18 cellular contexts compared by ENCODE assay signal in the genomic region with DNA sequence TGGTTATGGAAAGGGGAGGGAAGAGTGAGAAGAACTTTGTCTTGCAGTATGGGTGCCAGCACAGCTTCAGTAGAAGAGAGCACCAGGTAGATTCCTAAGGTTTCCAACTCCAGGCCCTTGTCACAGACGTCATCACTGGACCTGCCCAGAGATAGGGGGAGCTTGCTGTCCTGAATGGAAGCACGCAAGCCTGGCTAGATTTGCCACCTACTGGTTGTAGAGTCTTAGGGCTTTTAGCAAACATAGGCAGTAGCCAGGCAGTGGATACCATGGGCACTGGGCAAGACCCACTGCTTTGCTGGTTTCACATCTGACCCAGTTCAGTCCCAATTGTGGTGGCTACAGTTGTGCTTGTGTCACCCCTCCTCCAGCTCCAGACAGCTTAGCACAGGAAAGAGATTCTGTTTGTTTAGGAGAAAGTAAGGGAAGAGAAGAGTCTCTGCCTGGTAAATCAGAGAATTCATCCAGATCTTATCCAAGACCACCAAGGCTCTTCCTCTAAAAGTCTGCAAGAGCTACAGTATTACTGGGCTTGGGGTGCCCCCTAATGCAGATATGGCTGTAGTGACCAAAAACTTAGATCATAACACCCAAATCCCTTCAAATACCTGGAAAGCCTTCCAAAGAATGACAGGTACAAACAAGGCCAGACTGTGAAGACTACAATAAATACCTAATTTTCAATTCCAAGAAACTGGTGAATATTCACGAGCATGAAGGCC.
A peak's percentile ranks its signal among the peaks of the same experiment; 100 is the strongest.
DNase-seq lines count a peak whose midpoint lies in the region; ATAC-seq, FAIRE-seq and TF ChIP-seq lines count a peak whose summit lies in the region.
"Had no signal": no experiment of that assay in that cellular context is flagged by ENCODE, and none has a peak within 500 bp of the region (broad histone marks: within the 10 kb centered on the region; RNA-seq: fewer than 3 reads in every experiment).

No MANE protein-coding gene starts in this region.

- no peaks in the 10 kb centered on the region for H3K4me1 ChIP-seq in A673 (ENCODE audit: insufficient read depth, low read length, poor library complexity, severe bottlenecking)
- no peaks in the 10 kb centered on the region for H3K4me1 ChIP-seq in HCT116 (ENCODE audit: control insufficient read depth in 1 of 2, insufficient read depth in 2 of 2, low read length in 2 of 2)
- no peaks in the 10 kb centered on the region for H3K4me1 ChIP-seq in hepatocyte (ENCODE audit: insufficient read depth)

- no TSS peak for BruUV-seq in A673 (replicated peaks; lab: Mats Ljungman, UMichigan)
- no TSS peak for BruUV-seq in HCT116 (replicated peaks; lab: Mats Ljungman, UMichigan)

- POLR2A ChIA-PET in A673 (lab: Charles Lee; ENCODE audit: low non-redundant PET) (no interaction called here), HCT116 (lab: Charles Lee) (no interaction called here)

- H4K20me1 ChIP-seq in HCT116 (ENCODE audit: insufficient read depth) (no peaks in the 10 kb centered on the region), hepatocyte (ENCODE audit: insufficient read depth, poor library complexity, severe bottlenecking) (no peaks in the 10 kb centered on the region)

- peak; percentile 43 for TF ChIP-seq CTCF in A673 (conservative IDR thresholded peaks at IDR 0.05; ENCODE audit: low read depth, low read length)
- 0 out of 6 replicates have a peak, but pooled peaks of 1 of the 3 experiments have one; percentile 15 for TF ChIP-seq CTCF in HCT116 (IDR thresholded peaks at IDR 0.05 in 2 of 3, conservative IDR thresholded peaks at IDR 0.05 in 1 of 3; ENCODE audit: borderline replicate concordance in 1 of 3, insufficient read depth in 1 of 3, low read depth in 2 of 3, low read length in 2 of 3)
- peak; percentile 12; the same call in 1 of the 2 replicates for TF ChIP-seq CTCF in WERI-Rb-1 (IDR thresholded peaks at IDR 0.05; ENCODE audit: low read depth, low read length)
- peak; percentile 41 for TF ChIP-seq CTCF in hepatocyte (IDR thresholded peaks at IDR 0.05; ENCODE audit: poor library complexity)
- no peak for TF ChIP-seq CTCF in GM13976 (IDR thresholded peaks at IDR 0.05; ENCODE audit: borderline replicate concordance, control extremely low read depth, extremely low read depth, insufficient read depth, missing control alignments)

- 51% methylated on average over 3 of the region's 3 CpGs for WGBS in hepatocyte (ENCODE audit: low lambda C conversion rate, missing lambda C conversion rate)

- intact Hi-C loops in A673 (cut with micrococcal nuclease; ENCODE audit: unreplicated experiment) (loop anchor here (2.0 to 10.0 kb wide), 3 partner anchors 135 to 1231 kb away; no protein-coding TSS in a partner anchor), HCT116 (cut with micrococcal nuclease) (loop anchor here (2.0 kb wide), 1 partner anchor 135 kb away; no protein-coding TSS in a partner anchor)

- H3K9me3 ChIP-seq in A673 (ENCODE audit: low read depth, low read length, poor library complexity, severe bottlenecking), result no peaks in the 10 kb centered on the region
- H3K9me3 ChIP-seq in HCT116 (ENCODE audit: control insufficient read depth in 1 of 2, insufficient read depth in 1 of 2, low read depth in 1 of 2, low read length in 2 of 2), result no peaks in the 10 kb centered on the region
- no peaks in the 10 kb centered on the region for H3K9me3 ChIP-seq in WERI-Rb-1 (ENCODE audit: severe bottlenecking)
- no peaks in the 10 kb centered on the region for H3K9me3 ChIP-seq in hepatocyte (ENCODE audit: low read depth)
- H3K9me3 ChIP-seq: thoracic aorta had no signal

- no peak overlapping the region for H2AFZ ChIP-seq in HCT116 (ENCODE audit: low read depth, low read length, poor library complexity, severe bottlenecking)
- no peak overlapping the region for H2AFZ ChIP-seq in hepatocyte

- H3K4me2 ChIP-seq in HCT116 (ENCODE audit: low read length) (no peak overlapping the region), hepatocyte (no peak overlapping the region)

- ATAC-seq in HCT116, result peak; percentile 74
- ATAC-seq: Right ventricle myocardium inferior had no signal

- CTCF ChIA-PET in A673 (lab: Charles Lee) (interaction anchor here (1.0 to 1.9 kb wide), 2 partner anchors 135 to 807 kb away, joined by 3 to 7 read pairs; no protein-coding TSS in a partner anchor), HCT116 (lab: Charles Lee) (interaction anchor here (1.5 kb wide), 1 partner anchor 1235 kb away, joined by 4 read pairs; no protein-coding TSS in a partner anchor)

- no peak for TF ChIP-seq POLR2A in HCT116 (IDR thresholded peaks at IDR 0.05; ENCODE audit: borderline replicate concordance, extremely low read depth, insufficient read depth, insufficient read length)
- TF ChIP-seq POLR2A in H54 (IDR thresholded peaks at IDR 0.05; ENCODE audit: low read depth, low read length), result no peak

- DNase-seq in A673 (ENCODE audit: low spot score), result peak; percentile 45
- DNase-seq in HCT116 (ENCODE audit: low read depth, low spot score), result peak; percentile 3
- DNase-seq in WERI-Rb-1, result no peak
- peak; percentile 21 for DNase-seq in hepatocyte (ENCODE audit: low spot score)
- DNase-seq in GM13976 (ENCODE audit: low spot score), result no peak
- DNase-seq in cerebellar nuclear complex (lab: John Stamatoyannopoulos, UW), result no peak
- no peak for DNase-seq in H54 (ENCODE audit: insufficient read length, low spot score)
- no peak for DNase-seq in GM19239 (ENCODE audit: insufficient read length, low spot score)
- DNase-seq: activated gamma-delta T cell, IMR-90, kidney glomerular epithelial cell, NCI-H1436 treated with DMSO at 0.1 percent for 48 hours, NCI-H524 treated with DMSO at 0.1 percent for 48 hours, T1000 had no signal

- H3K27me3 ChIP-seq in A673 (replicated peaks; ENCODE audit: insufficient read depth, low read depth, low read length, poor library complexity), result peaks cover 63% of the 10 kb centered on the region
- H3K27me3 ChIP-seq in HCT116 (ENCODE audit: insufficient read depth, low read length), result no peaks in the 10 kb centered on the region
- H3K27me3 ChIP-seq in WERI-Rb-1 (ENCODE audit: insufficient read depth, low read depth, severe bottlenecking), result no peaks in the 10 kb centered on the region
- H3K27me3 ChIP-seq in hepatocyte, result no peaks in the 10 kb centered on the region
- H3K27me3 ChIP-seq: cardiac muscle cell had no signal

- H3K36me3 ChIP-seq in A673 (ENCODE audit: insufficient read depth, low read length, poor library complexity, severe bottlenecking), result no peaks in the 10 kb centered on the region
- no peaks in the 10 kb centered on the region for H3K36me3 ChIP-seq in HCT116 (ENCODE audit: control insufficient read depth in 1 of 2, insufficient read depth in 2 of 2, low read length in 2 of 2)
- H3K36me3 ChIP-seq in WERI-Rb-1, result no peaks in the 10 kb centered on the region
- no peaks in the 10 kb centered on the region for H3K36me3 ChIP-seq in hepatocyte (replicated peaks; ENCODE audit: insufficient read depth, low read depth)
- H3K36me3 ChIP-seq: cardiac muscle cell, thoracic aorta had no signal

- H3K9me2 ChIP-seq in HCT116 (ENCODE audit: insufficient read depth) (no peaks in the 10 kb centered on the region), hepatocyte (replicated peaks; ENCODE audit: insufficient read depth) (no peaks in the 10 kb centered on the region)

- H3K79me2 ChIP-seq in HCT116 (ENCODE audit: insufficient read depth, low read length) (no peaks in the 10 kb centered on the region), hepatocyte (no peaks in the 10 kb centered on the region)

- no peak overlapping the region for H3K4me3 ChIP-seq in A673 (ENCODE audit: low read depth, low read length, poor library complexity, severe bottlenecking)
- no peak overlapping the region for H3K4me3 ChIP-seq in HCT116 (replicated peaks in 1 of 2; ENCODE audit: low read depth in 1 of 2, low read length in 2 of 2)
- no peak overlapping the region for H3K4me3 ChIP-seq in WERI-Rb-1 (ENCODE audit: low read depth, low read length)
- no peak overlapping the region for H3K4me3 ChIP-seq in hepatocyte
- H3K4me3 ChIP-seq: cardiac muscle cell, thoracic aorta had no signal

- TF ChIP-seq RAD21 in HCT116 (IDR thresholded peaks at IDR 0.05; ENCODE audit: low read depth), result peak; percentile 28; the same call in 1 of the 2 replicates

- in situ Hi-C loops in GM13976 (cut with MboI; ENCODE audit: low sequenced_read_pairs, unreplicated experiment), result no loop called here

- RAD21 ChIA-PET in HCT116 (lab: Charles Lee; ENCODE audit: low non-redundant PET in 1 of 2, low total read pairs in 2 of 2, uncharacterized antibody in 2 of 2, unreplicated experiment in 2 of 2), result no interaction called here

- no peak for FAIRE-seq in H54 (lab: Jason Lieb, UNC)
- FAIRE-seq in GM19239 (lab: Jason Lieb, UNC), result no peak
- FAIRE-seq: GM12891 had no signal

- no peak overlapping the region for H3K27ac ChIP-seq in A673 (ENCODE audit: low read depth, low read length, poor library complexity, severe bottlenecking)
- H3K27ac ChIP-seq in HCT116 (ENCODE audit: low read depth, low read length), result no peak overlapping the region
- no peak overlapping the region for H3K27ac ChIP-seq in WERI-Rb-1
- no peak overlapping the region for H3K27ac ChIP-seq in hepatocyte
- H3K27ac ChIP-seq: cardiac muscle cell, thoracic aorta had no signal

- H3K9ac ChIP-seq in HCT116 (ENCODE audit: low read length), result no peak overlapping the region

TF ChIP-seq in HCT116, 20 proteins besides CTCF, POLR2A, EP300 and RAD21 (continues in another document):
- TF ChIP-seq EZH2phosphoT487 (IDR thresholded peaks at IDR 0.05; ENCODE audit: borderline replicate concordance) (no peak), YY1 (IDR thresholded peaks at IDR 0.05; ENCODE audit: extremely low read depth, insufficient replicate concordance, low read depth, low read length) (no peak), EZH2 (IDR thresholded peaks at IDR 0.05) (no peak), ZNF274 (IDR thresholded peaks at IDR 0.05; ENCODE audit: low read depth, low read length) (no peak), JUND (IDR thresholded peaks at IDR 0.05) (no peak), SP1 (IDR thresholded peaks at IDR 0.05; ENCODE audit: low read depth) (no peak), SIN3A (IDR thresholded peaks at IDR 0.05; ENCODE audit: low read depth) (no peak), FOSL1 (IDR thresholded peaks at IDR 0.05; ENCODE audit: low read depth) (no peak), ELF1 (IDR thresholded peaks at IDR 0.05; ENCODE audit: borderline replicate concordance, low read depth) (no peak), CEBPB (IDR thresholded peaks at IDR 0.05; ENCODE audit: low read depth) (no peak), ZFX (IDR thresholded peaks at IDR 0.05) (no peak), TCF7L2 (IDR thresholded peaks at IDR 0.05; ENCODE audit: borderline replicate concordance, extremely low read depth, insufficient read depth, insufficient read length) (no peak), POLR2AphosphoS5 (IDR thresholded peaks at IDR 0.05; ENCODE audit: low read depth, low read length) (no peak), EGR1 (IDR thresholded peaks at IDR 0.05; ENCODE audit: low read depth) (no peak)
- TF ChIP-seq, protein P1, sequence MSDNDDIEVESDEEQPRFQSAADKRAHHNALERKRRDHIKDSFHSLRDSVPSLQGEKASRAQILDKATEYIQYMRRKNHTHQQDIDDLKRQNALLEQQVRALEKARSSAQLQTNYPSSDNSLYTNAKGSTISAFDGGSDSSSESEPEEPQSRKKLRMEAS (IDR thresholded peaks at IDR 0.05), result no peak

Comparison
In these comparisons a context has a peak if more than half of its experiments do, and no peak if none do; other contexts are left out.
1. DNase-seq: peak in A673 (single experiment), HCT116 (single experiment) and hepatocyte (single experiment); none in WERI-Rb-1 (single experiment), GM13976 (single experiment), cerebellar nuclear complex (0 of 2), H54 (single experiment) and GM19239 (single experiment).